18 cellular contexts compared by ENCODE assay signal in the genomic region with DNA sequence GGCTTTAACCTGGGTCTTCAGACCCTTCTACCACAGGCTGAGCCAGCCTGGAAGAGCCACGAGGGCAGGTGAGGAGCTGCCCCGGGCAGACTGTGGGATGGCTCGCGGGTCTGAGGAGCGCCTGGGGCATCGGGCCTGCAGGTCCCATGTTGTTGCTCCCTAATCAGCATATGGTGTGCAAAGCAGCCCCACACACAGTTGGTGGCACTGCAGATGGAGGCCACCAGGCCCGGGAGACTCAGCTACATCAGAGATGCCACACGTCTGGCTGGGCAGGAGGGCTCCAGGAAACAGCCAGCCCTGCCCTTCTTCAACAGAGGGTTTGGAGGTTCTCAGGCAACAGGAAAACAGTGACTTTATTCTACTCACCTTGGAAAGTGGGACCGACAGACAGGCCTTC.
DNase-seq lines count a peak whose midpoint lies in the region; ATAC-seq, FAIRE-seq and TF ChIP-seq lines count a peak whose summit lies in the region.
"Had no signal": no experiment of that assay in that cellular context is flagged by ENCODE, and none has a peak within 500 bp of the region (broad histone marks: within the 10 kb centered on the region; RNA-seq: fewer than 3 reads in every experiment).

No MANE protein-coding gene starts in this region.

- H3K79me1 ChIP-seq in trophoblast cell (ENCODE audit: low read length): peaks cover 2% of the 10 kb centered on the region

- peak overlapping the region; percentile 22 for H3K23ac ChIP-seq in trophoblast cell (ENCODE audit: low read length)

- H4K91ac ChIP-seq in trophoblast cell (ENCODE audit: low read depth, low read length): no peak overlapping the region

- DNase-seq in HepG2 (ENCODE audit: low spot score) (no peak), right lobe of liver (no peak), trophoblast cell (no peak), tibial artery (no peak), GM12891 (ENCODE audit: insufficient read length, low spot score) (no peak), ecto neural progenitor cell (ENCODE audit: low spot score) (no peak)
- DNase-seq: C1 segment of cervical spinal cord, DMS 273 treated with DMSO at 0.1 percent for 48 hours, GF-D8, GOT3, Karpas-422, MG63, NCI-H1092 treated with DMSO at 0.1 percent for 48 hours, NCI-H2081 treated with DMSO at 0.1 percent for 48 hours, NCI-H510A, NCI-H774 had no signal

- ATAC-seq in HepG2 (no peak), right lobe of liver (no peak), gastroesophageal sphincter (no peak)

- no peak overlapping the region for H3K4ac ChIP-seq in trophoblast cell (ENCODE audit: low read depth, low read length)

- intact Hi-C loops in HepG2 (cut with micrococcal nuclease; ENCODE audit: unreplicated experiment) (no loop called here), right lobe of liver (cut with DNase I) (no loop called here), tibial artery (cut with DNase I; ENCODE audit: low total_unique reads) (no loop called here)

- H3K9me3 ChIP-seq in HepG2 (ENCODE audit: low read length): no peaks in the 10 kb centered on the region
- H3K9me3 ChIP-seq in right lobe of liver: no peaks in the 10 kb centered on the region
- no peaks in the 10 kb centered on the region for H3K9me3 ChIP-seq in gastroesophageal sphincter
- H3K9me3 ChIP-seq in trophoblast cell (ENCODE audit: insufficient read depth, low read depth, low read length): no peaks in the 10 kb centered on the region
- no peaks in the 10 kb centered on the region for H3K9me3 ChIP-seq in tibial artery
- H3K9me3 ChIP-seq: MG63 had no signal

- no peak overlapping the region for H2BK5ac ChIP-seq in trophoblast cell (ENCODE audit: low read depth, low read length, poor library complexity)

- peaks cover 58% of the 10 kb centered on the region for H3K4me1 ChIP-seq in HepG2 (ENCODE audit: insufficient read depth, low read length)
- no peaks in the 10 kb centered on the region for H3K4me1 ChIP-seq in right lobe of liver
- H3K4me1 ChIP-seq in gastroesophageal sphincter: peaks cover 6 to 69% (median 30%) of the 10 kb centered on the region in 3 donors
- H3K4me1 ChIP-seq in trophoblast cell (ENCODE audit: control insufficient read depth in 1 of 2, insufficient read depth in 2 of 2, low read length in 2 of 2): peaks cover 10 to 18% of the 10 kb centered on the region in 2 experiments
- peaks cover 12 to 43% (median 38%) of the 10 kb centered on the region in 4 donors for H3K4me1 ChIP-seq in tibial artery

- no peak overlapping the region for H3K14ac ChIP-seq in trophoblast cell (ENCODE audit: low read length)

- H2BK12ac ChIP-seq in trophoblast cell (ENCODE audit: low read length): no peak overlapping the region

- H3K79me2 ChIP-seq in HepG2 (ENCODE audit: insufficient read depth, low read length) (peaks cover 3% of the 10 kb centered on the region), trophoblast cell (ENCODE audit: control insufficient read depth, insufficient read depth, low read length, poor library complexity) (no peaks in the 10 kb centered on the region)

- H3K9ac ChIP-seq in HepG2 (ENCODE audit: insufficient read depth, low read depth, low read length) (no peak overlapping the region), trophoblast cell (ENCODE audit: low read length) (no peak overlapping the region)

- no peak for TF ChIP-seq RAD21 in HepG2 (CRISPR knock-in tag; IDR thresholded peaks at IDR 0.05)

- H3K4me3 ChIP-seq in HepG2 (replicated peaks in 1 of 3; ENCODE audit: insufficient read depth in 1 of 3, low read depth in 2 of 3, low read length in 3 of 3) (no peak overlapping the region), right lobe of liver (no peak overlapping the region), gastroesophageal sphincter (no peak overlapping the region), trophoblast cell (ENCODE audit: low read depth, low read length) (no peak overlapping the region), tibial artery (no peak overlapping the region)
- H3K4me3 ChIP-seq: MG63, PC-9 had no signal

- no peak for TF ChIP-seq EP300 in HepG2 (IDR thresholded peaks at IDR 0.05; ENCODE audit: low read depth in 2 of 2, low read length in 2 of 2)
- no peak for TF ChIP-seq EP300 in HepG2 (CRISPR knock-in tag; IDR thresholded peaks at IDR 0.05; ENCODE audit: borderline replicate concordance)
- no peak for TF ChIP-seq EP300 in gastroesophageal sphincter (IDR thresholded peaks at IDR 0.05)

- no peak overlapping the region for H3K27ac ChIP-seq in HepG2 (ENCODE audit: extremely low read length, insufficient read depth, low read length)
- H3K27ac ChIP-seq in right lobe of liver: no peak overlapping the region
- peak overlapping the region in 3 of 4 donors; percentile 88 to 96 (median 91) for H3K27ac ChIP-seq in gastroesophageal sphincter
- H3K27ac ChIP-seq in trophoblast cell (ENCODE audit: low read depth, low read length): no peak overlapping the region
- H3K27ac ChIP-seq in tibial artery: no peak overlapping the region
- H3K27ac ChIP-seq: PC-9 had no signal

- TF ChIP-seq POLR2A in HepG2 (IDR thresholded peaks at IDR 0.05; ENCODE audit: insufficient read depth in 1 of 2, low read depth in 2 of 2, low read length in 2 of 2) (no peak), right lobe of liver (IDR thresholded peaks at IDR 0.05) (no peak), gastroesophageal sphincter (IDR thresholded peaks at IDR 0.05) (no peak), GM12891 (IDR thresholded peaks at IDR 0.05; ENCODE audit: low read depth, low read length) (no peak)

- H2BK120ac ChIP-seq in trophoblast cell (ENCODE audit: insufficient read depth, low read length, poor library complexity): no peak overlapping the region

- WGBS in HepG2 (ENCODE audit: low lambda C conversion rate): 93% methylated on average over 2 of the region's 9 CpGs
- no CpG with 5 or more reads among the region's 9 CpGs for WGBS in right lobe of liver (ENCODE audit: insufficient coverage, low coverage, low lambda C conversion rate, missing lambda C conversion rate)
- 100% methylated on average over 6 of the region's 9 CpGs; no CpG with 5 or more reads in 1 of the 2 donors for WGBS in gastroesophageal sphincter (ENCODE audit: low coverage in 1 of 2), 2 donors
- WGBS in trophoblast cell (ENCODE audit: extremely low coverage, insufficient coverage, insufficient read length): no CpG with 5 or more reads among the region's 9 CpGs

- H4K12ac ChIP-seq in trophoblast cell (ENCODE audit: low read depth, low read length): no peak overlapping the region

- CTCF ChIA-PET in HepG2 (lab: Yijun Ruan, JAX; ENCODE audit: low intra/inter-chr PET ratio, low total read pairs): no interaction called here

- POLR2A ChIA-PET in HepG2 (lab: Yijun Ruan, JAX): no interaction called here

- in situ Hi-C loops in HepG2 (cut with HindIII; ENCODE audit: extremely low pct_ligation_motif_present, low pct_unique_long_range_greater_than_20kb): no loop called here

- H3K36me3 ChIP-seq in HepG2 (replicated peaks in 1 of 2; ENCODE audit: control insufficient read depth in 1 of 2, insufficient read depth in 2 of 2, low read length in 2 of 2) (no peaks in the 10 kb centered on the region), right lobe of liver (no peaks in the 10 kb centered on the region), gastroesophageal sphincter (no peaks in the 10 kb centered on the region), trophoblast cell (ENCODE audit: control insufficient read depth in 1 of 2, insufficient read depth in 2 of 2, low read length in 2 of 2) (peaks cover 0 to 3% of the 10 kb centered on the region in 2 experiments), tibial artery (no peaks in the 10 kb centered on the region)

- H4K8ac ChIP-seq in trophoblast cell (ENCODE audit: low read depth, low read length): no peak overlapping the region

- peak overlapping the region; percentile 29 for H3K18ac ChIP-seq in trophoblast cell (ENCODE audit: low read length)

- no peaks in the 10 kb centered on the region for H4K20me1 ChIP-seq in HepG2 (ENCODE audit: insufficient read depth, low read length)

- no peak overlapping the region for H2AFZ ChIP-seq in HepG2 (ENCODE audit: low read length)
- no peak overlapping the region for H2AFZ ChIP-seq in trophoblast cell (ENCODE audit: insufficient read depth, low read length, poor library complexity)
- H2AFZ ChIP-seq: PC-9 had no signal

- TF ChIP-seq CTCF in HepG2 (CRISPR knock-in tag; IDR thresholded peaks at IDR 0.05) (no peak), right lobe of liver (IDR thresholded peaks at IDR 0.05) (no peak), gastroesophageal sphincter (IDR thresholded peaks at IDR 0.05) (no peak), tibial artery (IDR thresholded peaks at IDR 0.05) (no peak)

- no TSS peak for BruUV-seq in HepG2 (replicated peaks; lab: Mats Ljungman, UMichigan)

- H3K4me2 ChIP-seq in HepG2 (ENCODE audit: low read depth, low read length) (no peak overlapping the region), trophoblast cell (ENCODE audit: low read length) (no peak overlapping the region)
- H3K4me2 ChIP-seq: PC-9 had no signal

- no peak overlapping the region for H2AK5ac ChIP-seq in trophoblast cell (ENCODE audit: low read length)

- no peaks in the 10 kb centered on the region for H3K27me3 ChIP-seq in HepG2 (ENCODE audit: control insufficient read depth in 1 of 2, insufficient read depth in 2 of 2, low read length in 2 of 2)
- no peaks in the 10 kb centered on the region for H3K27me3 ChIP-seq in right lobe of liver
- no peaks in the 10 kb centered on the region for H3K27me3 ChIP-seq in gastroesophageal sphincter
- no peaks in the 10 kb centered on the region for H3K27me3 ChIP-seq in trophoblast cell (ENCODE audit: insufficient read depth, low read length)
- no peaks in the 10 kb centered on the region for H3K27me3 ChIP-seq in tibial artery
- H3K27me3 ChIP-seq: MG63 had no signal

- no peak for FAIRE-seq in HepG2 (lab: Jason Lieb, UNC)
- no peak for FAIRE-seq in GM12891 (lab: Jason Lieb, UNC)

TF ChIP-seq in HepG2, 621 proteins besides CTCF, POLR2A, EP300 and RAD21 (continues in another document):
- TF ChIP-seq ZFP90 (CRISPR knock-in tag; IDR thresholded peaks at IDR 0.05; ENCODE audit: borderline replicate concordance): no peak

TF ChIP-seq in GM12891, 5 proteins besides CTCF, POLR2A, EP300 and RAD21:
- TF ChIP-seq POLR2AphosphoS5 (IDR thresholded peaks at IDR 0.05; ENCODE audit: low read depth, low read length) (no peak), PAX5 (IDR thresholded peaks at IDR 0.05; ENCODE audit: insufficient read depth, low read length, severe bottlenecking) (no peak), TAF1 (IDR thresholded peaks at IDR 0.05; ENCODE audit: low read depth, low read length) (no peak), SPI1 (IDR thresholded peaks at IDR 0.05; ENCODE audit: low read depth, low read length) (no peak), POU2F2 (IDR thresholded peaks at IDR 0.05; ENCODE audit: low read depth, low read length) (no peak)

Comparison
In these comparisons a context has a peak if more than half of its experiments do, and no peak if none do; other contexts are left out.
1. H3K27ac ChIP-seq: peak in gastroesophageal sphincter (3 of 4); none in HepG2 (single experiment), right lobe of liver (0 of 3), trophoblast cell (single experiment) and tibial artery (0 of 2).